In genomic region chr4:169630069-169630468, GRCh38 we compare ENCODE assay signal across 34 cellular contexts.
"Had no signal": no experiment of that assay in that cellular context is flagged by ENCODE, and none has a peak within 500 bp of the region (broad histone marks: within the 10 kb centered on the region; RNA-seq: fewer than 3 reads in every experiment).

No MANE protein-coding gene starts in this region.

- FAIRE-seq: bronchial epithelial cell, RCC 7860 had no signal

- H3K36me3 ChIP-seq: adrenal gland, MG63 had no signal

- H3K27ac Mint-ChIP-seq: activated CD8-positive, alpha-beta T cell treated with anti-CD3 and anti-CD28 coated beads for 36 hours; activated naive CD4-positive, alpha-beta T cell treated with anti-CD3 and anti-CD28 coated beads for 36 hours; activated naive CD4-positive, alpha-beta T cell treated with anti-CD3 and anti-CD28 coated beads, Interleukin-2, amount 50 U/mL, for 72 hours; activated T-cell treated with anti-CD3 and anti-CD28 coated beads, Interleukin-2, amount 50 U/mL, for 72 hours; activated T-helper 2 cell treated with anti-CD3 and anti-CD28 coated beads, Interferon-gamma antibody, Interleukin-2, Interleukin-4, amounts not matched to agents 10 μg/mL and 5 μg/mL and 100 μg/mL, durations not matched to agents 14 hours and 24 hours and 36 hours; brain had no signal

- ATAC-seq: activated CD8-positive, alpha-beta T cell treated with anti-CD3 and anti-CD28 coated beads for 36 hours; activated naive CD4-positive, alpha-beta T cell treated with anti-CD3 and anti-CD28 coated beads, Interleukin-2, amount 50 U/mL, for 72 hours; activated T-cell treated with anti-CD3 and anti-CD28 coated beads, Interleukin-2, amount 50 U/mL, for 72 hours had no signal

- H3K4me3 ChIP-seq: adrenal gland, MG63, PC-9 had no signal

- H2AFZ ChIP-seq: PC-9 had no signal

- H3K27ac ChIP-seq: adrenal gland, PC-9, RWPE1, WERI-Rb-1 had no signal

- DNase-seq: activated CD4-positive, alpha-beta T cell treated with anti-CD3 and anti-CD28 coated beads for 1 hour; activated CD4-positive, alpha-beta T cell treated with anti-CD3 and anti-CD28 coated beads for 48 hours; activated CD4-positive, alpha-beta T cell treated with anti-CD3 and anti-CD28 coated beads, Interleukin-2, amount 50 U/mL, for 4 hours; activated CD4-positive, CD25-positive, alpha-beta regulatory T cell; activated CD8-positive, alpha-beta T cell treated with anti-CD3 and anti-CD28 coated beads for 36 hours; activated gamma-delta T cell; activated naive CD4-positive, alpha-beta T cell treated with anti-CD3 and anti-CD28 coated beads for 36 hours; activated T-cell treated with anti-CD3 and anti-CD28 coated beads, Interleukin-2, amount 50 U/mL, for 1 hour; activated T-cell treated with anti-CD3 and anti-CD28 coated beads, Interleukin-2, amount 50 U/mL, for 72 hours; adrenal gland; caudate nucleus; Kasumi-1; MG63; NCI-H1048; NCI-H1105 treated with DMSO at 0.1 percent for 48 hours; NCI-H1436; NCI-H1694; NCI-H2029; NCI-H345; NCI-H526; NCI-H748 treated with DMSO at 0.1 percent for 48 hours; NK-92 treated with Interleukin-12 subunit alpha and Interleukin-12 subunit beta, amount 100 ng/mL, for 24 hours; PC-9; Right ventricle myocardium superior; SW 1271; T-helper 1 cell; T1000; WERI-Rb-1 had no signal

- H3K9me3 Mint-ChIP-seq: activated CD8-positive, alpha-beta T cell treated with anti-CD3 and anti-CD28 coated beads for 36 hours; activated naive CD4-positive, alpha-beta T cell treated with anti-CD3 and anti-CD28 coated beads for 36 hours; activated naive CD4-positive, alpha-beta T cell treated with anti-CD3 and anti-CD28 coated beads, Interleukin-2, amount 50 U/mL, for 72 hours; activated T-cell treated with anti-CD3 and anti-CD28 coated beads, Interleukin-2, amount 50 U/mL, for 72 hours; activated T-helper 2 cell treated with anti-CD3 and anti-CD28 coated beads, Interferon-gamma antibody, Interleukin-2, Interleukin-4, amounts not matched to agents 10 μg/mL and 5 μg/mL and 100 μg/mL, durations not matched to agents 14 hours and 24 hours and 36 hours had no signal

- H3K27me3 ChIP-seq: adrenal gland, MG63 had no signal

- H3K9me3 ChIP-seq: adrenal gland, MG63 had no signal

- H3K4me3 Mint-ChIP-seq: activated CD8-positive, alpha-beta T cell treated with anti-CD3 and anti-CD28 coated beads for 36 hours; activated naive CD4-positive, alpha-beta T cell treated with anti-CD3 and anti-CD28 coated beads for 36 hours; activated T-cell treated with anti-CD3 and anti-CD28 coated beads, Interleukin-2, amount 50 U/mL, for 72 hours; brain had no signal

- H3K4me2 ChIP-seq: PC-9 had no signal

- H3K27me3 Mint-ChIP-seq: activated CD8-positive, alpha-beta T cell treated with anti-CD3 and anti-CD28 coated beads for 36 hours; brain had no signal
